Comparison of ENCODE assay signal across 20 cellular contexts in the genomic region with DNA sequence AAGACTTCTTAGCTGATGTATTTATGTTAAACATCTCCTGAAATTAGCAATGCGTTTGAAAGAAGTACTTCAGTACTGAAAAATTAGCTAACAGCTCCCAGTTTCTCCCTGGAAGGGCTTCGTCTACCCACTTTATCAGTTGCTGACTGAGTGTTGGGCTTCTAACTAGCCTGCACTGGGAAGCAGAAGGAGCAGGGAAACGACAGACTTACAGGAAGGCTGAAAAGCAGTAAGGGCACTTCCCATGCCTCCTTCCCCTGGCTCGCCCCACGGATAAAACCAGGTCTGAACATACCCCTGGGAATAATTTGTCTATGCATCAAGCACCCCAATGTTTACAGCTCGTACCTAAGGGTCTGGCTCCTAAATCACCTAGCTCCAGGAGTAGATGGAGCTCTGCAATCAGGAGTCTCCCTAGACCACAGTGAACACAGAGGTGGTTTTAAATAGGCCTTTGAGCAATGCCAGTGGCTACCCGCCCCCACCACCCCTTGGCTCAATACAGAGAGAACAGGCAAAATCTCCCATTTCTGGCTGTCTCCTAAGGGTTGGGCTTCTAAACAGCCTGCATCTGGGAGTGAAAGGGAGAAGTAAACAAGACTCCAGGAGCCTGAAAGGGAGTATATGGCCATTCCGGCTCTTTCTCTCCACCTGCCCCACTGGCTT. TPM values are rescaled to one million over a fixed set of nuclear protein-coding genes. Genes with fewer than 3 reads are reported as not detected.
A peak's percentile ranks its signal among the peaks of the same experiment; 100 is the strongest.
DNase-seq lines count a peak whose midpoint lies in the region; ATAC-seq, FAIRE-seq and TF ChIP-seq lines count a peak whose summit lies in the region.
"Had no signal": no experiment of that assay in that cellular context is flagged by ENCODE, and none has a peak within 500 bp of the region (broad histone marks: within the 10 kb centered on the region; RNA-seq: fewer than 3 reads in every experiment).

No MANE protein-coding gene starts in this region.

- H3K36me3 ChIP-seq in H7 (replicated peaks; ENCODE audit: control insufficient read depth, insufficient read depth, low read length) (no peaks in the 10 kb centered on the region), bronchial epithelial cell (ENCODE audit: control insufficient read depth, insufficient read depth, low read length) (no peaks in the 10 kb centered on the region), iPS-20b (ENCODE audit: insufficient read depth, low read depth, low read length) (no peaks in the 10 kb centered on the region), neural progenitor cell (no peaks in the 10 kb centered on the region)

- no peak overlapping the region for H3K4me2 ChIP-seq in neural progenitor cell
- H3K4me2 ChIP-seq: BLaER1 treated with 17β-estradiol and CSF1 and Interleukin-3, amounts not matched to agents 10 nM and 100 nM had no signal

- no peak for TF ChIP-seq CTCF in bronchial epithelial cell (IDR thresholded peaks at IDR 0.05; ENCODE audit: insufficient read depth, low read length, severe bottlenecking)
- no peak for TF ChIP-seq CTCF in neural progenitor cell (IDR thresholded peaks at IDR 0.05)
- no peak for TF ChIP-seq CTCF in HFFc6 (IDR thresholded peaks at IDR 0.05)

- no peaks in the 10 kb centered on the region for H3K4me1 ChIP-seq in iPS-20b (ENCODE audit: insufficient read depth, low read length)
- H3K4me1 ChIP-seq in neural progenitor cell: no peaks in the 10 kb centered on the region

- H3K4me3 Mint-ChIP-seq in neural progenitor cell (no peak overlapping the region), HFFc6 (no peak overlapping the region)
- H3K4me3 Mint-ChIP-seq: B cell; CD8-positive, alpha-beta memory T cell had no signal

- H3F3A ChIP-seq in neural progenitor cell (ENCODE audit: low read depth): no peaks in the 10 kb centered on the region

- H3K79me2 ChIP-seq in neural progenitor cell (ENCODE audit: low read depth): no peaks in the 10 kb centered on the region

- H3K4me3 ChIP-seq in H7 (ENCODE audit: insufficient read depth, low read depth, low read length) (no peak overlapping the region), bronchial epithelial cell (ENCODE audit: low read depth, low read length) (no peak overlapping the region), iPS-20b (ENCODE audit: low read length) (no peak overlapping the region), neural progenitor cell (no peak overlapping the region)
- H3K4me3 ChIP-seq: BLaER1 treated with 17β-estradiol and CSF1 and Interleukin-3, amounts not matched to agents 10 nM and 100 nM; GM12878 had no signal

- ATAC-seq in GM18511 (IDR thresholded peaks at IDR 0.05; ENCODE audit: unreplicated experiment): no peak
- ATAC-seq in HG03108 (IDR thresholded peaks at IDR 0.05; ENCODE audit: unreplicated experiment): no peak
- ATAC-seq: GM12878, HCT116 had no signal

- peak; percentile 13 for FAIRE-seq in bronchial epithelial cell (lab: Jason Lieb, UNC)
- FAIRE-seq: GM12878 had no signal

- H3K4me1 Mint-ChIP-seq in neural progenitor cell (no peaks in the 10 kb centered on the region), HFFc6 (ENCODE audit: low read depth) (no peaks in the 10 kb centered on the region)
- H3K4me1 Mint-ChIP-seq: B cell had no signal

- H3K36me3 Mint-ChIP-seq in neural progenitor cell: peaks cover 3% of the 10 kb centered on the region
- H3K36me3 Mint-ChIP-seq in HFFc6 (ENCODE audit: low read depth): no peaks in the 10 kb centered on the region

- H3K27me3 ChIP-seq in H7 (ENCODE audit: control insufficient read depth, insufficient read depth, low read length): no peaks in the 10 kb centered on the region
- H3K27me3 ChIP-seq in bronchial epithelial cell (ENCODE audit: control insufficient read depth, insufficient read depth, low read length): no peaks in the 10 kb centered on the region
- H3K27me3 ChIP-seq in iPS-20b (ENCODE audit: insufficient read depth, low read length): no peaks in the 10 kb centered on the region
- H3K27me3 ChIP-seq in neural progenitor cell: no peaks in the 10 kb centered on the region
- H3K27me3 ChIP-seq: BLaER1 treated with 17β-estradiol and CSF1 and Interleukin-3, amounts not matched to agents 10 nM and 100 nM had no signal

- H2AFZ ChIP-seq in neural progenitor cell (replicated peaks): peak overlapping the region; percentile 42

- H4K20me1 ChIP-seq in neural progenitor cell (ENCODE audit: low read depth): no peaks in the 10 kb centered on the region
- H4K20me1 ChIP-seq: BLaER1 treated with 17β-estradiol and CSF1 and Interleukin-3, amounts not matched to agents 10 nM and 100 nM had no signal

- H3K27ac Mint-ChIP-seq in neural progenitor cell (no peak overlapping the region), HFFc6 (no peak overlapping the region)
- H3K27ac Mint-ChIP-seq: B cell had no signal

- no peaks in the 10 kb centered on the region for H3K9me3 Mint-ChIP-seq in neural progenitor cell
- peaks cover 8% of the 10 kb centered on the region for H3K9me3 Mint-ChIP-seq in HFFc6
- H3K9me3 Mint-ChIP-seq: CD8-positive, alpha-beta memory T cell had no signal

- H3K9ac ChIP-seq in iPS-20b (ENCODE audit: low read depth, low read length) (0 out of 2 replicates have a peak overlapping the region, but pooled peaks have one; percentile 19), neural progenitor cell (no peak overlapping the region)
- H3K9ac ChIP-seq: BLaER1 treated with 17β-estradiol and CSF1 and Interleukin-3, amounts not matched to agents 10 nM and 100 nM had no signal

- no peaks in the 10 kb centered on the region for H3K9me3 ChIP-seq in iPS-20b (ENCODE audit: insufficient read depth, low read depth, low read length)
- no peaks in the 10 kb centered on the region for H3K9me3 ChIP-seq in neural progenitor cell (ENCODE audit: low read depth)
- H3K9me3 ChIP-seq: BLaER1 treated with 17β-estradiol and CSF1 and Interleukin-3, amounts not matched to agents 10 nM and 100 nM had no signal

- DNase-seq in H7: peak; percentile 18
- DNase-seq in bronchial epithelial cell (ENCODE audit: low read depth): no peak
- DNase-seq in neural progenitor cell (ENCODE audit: low spot score): no peak
- DNase-seq in HFFc6: no peak
- DNase-seq: CD8-positive, alpha-beta memory T cell; COR-L47; DMS 273 treated with DMSO at 0.1 percent for 48 hours; DMS53; DND-41; EL; KG1 had no signal

- H3K27me3 Mint-ChIP-seq in neural progenitor cell (ENCODE audit: insufficient read depth, low read depth) (no peaks in the 10 kb centered on the region), HFFc6 (ENCODE audit: insufficient read depth) (no peaks in the 10 kb centered on the region)
- H3K27me3 Mint-ChIP-seq: B cell had no signal

- H3K27ac ChIP-seq in iPS-20b (ENCODE audit: low read length): no peak overlapping the region
- no peak overlapping the region for H3K27ac ChIP-seq in neural progenitor cell
- H3K27ac ChIP-seq: BLaER1 treated with 17β-estradiol and CSF1 and Interleukin-3, amounts not matched to agents 10 nM and 100 nM had no signal

RNA-seq across cellular contexts. Expression of gene A2M, which starts 23.7 kb away (rescaled TPM):
- total RNA-seq in H7 (2014; rRNA removed; shearing (Covaris generic)): 0.37 TPM in 1 of 2 replicates, not detected in the other
- total RNA-seq in bronchial epithelial cell (1.1 TPM in 1 of 2 replicates, not detected in the other), neural progenitor cell (ENCODE audit: low replicate concordance) (0.03 TPM in 1 of 2 replicates, not detected in the other)
- total RNA-seq in HFFc6 (2021; fragmentation: NEBNext Ultra II Directional; extraction: Animal tissue kit (Norgen Biotek cat#: 25700)): under 1 TPM; 0.23 to 0.50 (median 0.33) TPM
- total RNA-seq: A172, B cell, G401 had no signal
